38 cellular contexts compared by ENCODE assay signal in genomic region chr4:118271788-118272187, GRCh38.
"Had no signal": no experiment of that assay in that cellular context is flagged by ENCODE, and none has a peak within 500 bp of the region (broad histone marks: within the 10 kb centered on the region; RNA-seq: fewer than 3 reads in every experiment).

No MANE protein-coding gene starts in this region.

- DNase-seq: activated CD4-positive, alpha-beta memory T cell treated with anti-CD3 and anti-CD28 coated beads, Interleukin-2, amount 10 ng/mL, durations not matched to agents 7 days and 5 days; activated CD4-positive, alpha-beta T cell treated with anti-CD3 and anti-CD28 coated beads for 1 hour; activated CD4-positive, alpha-beta T cell treated with anti-CD3 and anti-CD28 coated beads for 36 hours; activated CD4-positive, alpha-beta T cell treated with anti-CD3 and anti-CD28 coated beads for 48 hours; activated CD4-positive, alpha-beta T cell treated with anti-CD3 and anti-CD28 coated beads, Interleukin-2, amount 10 ng/mL, durations not matched to agents 7 days and 5 days; activated CD4-positive, alpha-beta T cell treated with anti-CD3 and anti-CD28 coated beads, Interleukin-2, amount 50 U/mL, for 48 hours; activated CD4-positive, CD25-positive, alpha-beta regulatory T cell; activated CD8-positive, alpha-beta memory T cell treated with anti-CD3 and anti-CD28 coated beads for 24 hours; activated CD8-positive, alpha-beta memory T cell treated with anti-CD3 and anti-CD28 coated beads, Interleukin-2, amount 10 ng/mL, durations not matched to agents 7 days and 5 days; activated CD8-positive, alpha-beta memory T cell treated with anti-CD3 and anti-CD28 coated beads, Interleukin-2, amount 50 U/mL, for 48 hours; activated CD8-positive, alpha-beta T cell treated with anti-CD3 and anti-CD28 coated beads, Interleukin-2, amount 10 ng/mL, durations not matched to agents 7 days and 5 days; activated effector memory CD4-positive, alpha-beta T cell treated with Interleukin-2 at 50 U/mL for 16 hours; activated gamma-delta T cell; activated naive CD4-positive, alpha-beta T cell treated with anti-CD3 and anti-CD28 coated beads, Interleukin-2, amount 10 ng/mL, durations not matched to agents 7 days and 5 days; activated naive CD4-positive, alpha-beta T cell treated with Interleukin-2 at 50 U/mL for 16 hours; activated naive CD8-positive, alpha-beta T cell treated with anti-CD3 and anti-CD28 coated beads, Interleukin-2, amount 10 ng/mL, durations not matched to agents 7 days and 5 days; activated naive CD8-positive, alpha-beta T cell treated with anti-CD3 and anti-CD28 coated beads, Interleukin-2, amount 50 U/mL, for 24 hours; activated T-cell treated with anti-CD3 and anti-CD28 coated beads, Interleukin-2, amount 50 U/mL, for 24 hours; activated T-cell treated with anti-CD3 and anti-CD28 coated beads, Interleukin-2, amount 50 U/mL, for 48 hours; amygdala; anterior cingulate cortex; caudate nucleus; cerebellar nuclear complex; T-helper 2 cell; T-helper 9 cell had no signal

- H3K4me3 Mint-ChIP-seq: activated CD4-positive, alpha-beta memory T cell treated with anti-CD3 and anti-CD28 coated beads, Interleukin-2, amount 10 ng/mL, durations not matched to agents 7 days and 5 days; activated CD4-positive, alpha-beta T cell treated with anti-CD3 and anti-CD28 coated beads for 36 hours; activated CD4-positive, alpha-beta T cell treated with anti-CD3 and anti-CD28 coated beads, Interleukin-2, amount 10 ng/mL, durations not matched to agents 7 days and 5 days; activated CD8-positive, alpha-beta memory T cell treated with anti-CD3 and anti-CD28 coated beads, Interleukin-2, amount 10 ng/mL, durations not matched to agents 7 days and 5 days; activated CD8-positive, alpha-beta T cell treated with anti-CD3 and anti-CD28 coated beads, Interleukin-2, amount 10 ng/mL, durations not matched to agents 7 days and 5 days; activated naive CD4-positive, alpha-beta T cell treated with anti-CD3 and anti-CD28 coated beads, Interleukin-2, amount 10 ng/mL, durations not matched to agents 7 days and 5 days; activated naive CD4-positive, alpha-beta T cell treated with anti-CD3 and anti-CD28 coated beads, Interleukin-2, amount 50 U/mL, for 24 hours; activated naive CD8-positive, alpha-beta T cell; activated naive CD8-positive, alpha-beta T cell treated with anti-CD3 and anti-CD28 coated beads, Interleukin-2, amount 10 ng/mL, durations not matched to agents 7 days and 5 days; activated naive CD8-positive, alpha-beta T cell treated with anti-CD3 and anti-CD28 coated beads, Interleukin-2, amount 50 U/mL, for 24 hours; activated T-cell treated with anti-CD3 and anti-CD28 coated beads, Interleukin-2, amount 50 U/mL, for 24 hours; brain; central memory CD8-positive, alpha-beta T cell; T-helper 1 cell treated with Interleukin-12 subunit alpha and Interleukin-12 subunit beta and Interleukin-4 antibody, amounts not matched to agents 30 μg/mL and 1 μg/mL, for 36 hours; T-helper 2 cell treated with Interferon-gamma antibody and Interleukin-4, amounts not matched to agents 5 μg/mL and 100 μg/mL, for 36 hours had no signal

- H3K9me3 ChIP-seq: ascending aorta had no signal

- H3K27me3 ChIP-seq: ascending aorta had no signal

- H3K4me3 ChIP-seq: ascending aorta, cardiac muscle cell had no signal

- H3K4me1 ChIP-seq: ascending aorta had no signal

- H3K27ac ChIP-seq: ascending aorta, cardiac muscle cell, VCaP had no signal

- H3K9me3 Mint-ChIP-seq: activated CD4-positive, alpha-beta memory T cell treated with anti-CD3 and anti-CD28 coated beads, Interleukin-2, amount 10 ng/mL, durations not matched to agents 7 days and 5 days; activated CD4-positive, alpha-beta T cell treated with anti-CD3 and anti-CD28 coated beads, Interleukin-2, amount 10 ng/mL, durations not matched to agents 7 days and 5 days; activated naive CD4-positive, alpha-beta T cell treated with anti-CD3 and anti-CD28 coated beads, Interleukin-2, amount 10 ng/mL, durations not matched to agents 7 days and 5 days; activated naive CD4-positive, alpha-beta T cell treated with anti-CD3 and anti-CD28 coated beads, Interleukin-2, amount 50 U/mL, for 24 hours; activated naive CD8-positive, alpha-beta T cell treated with anti-CD3 and anti-CD28 coated beads, Interleukin-2, amount 10 ng/mL, durations not matched to agents 7 days and 5 days; activated naive CD8-positive, alpha-beta T cell treated with anti-CD3 and anti-CD28 coated beads, Interleukin-2, amount 50 U/mL, for 24 hours; activated T-cell treated with anti-CD3 and anti-CD28 coated beads, Interleukin-2, amount 50 U/mL, for 24 hours; activated T-helper 2 cell treated with anti-CD3 and anti-CD28 coated beads, Interferon-gamma antibody, Interleukin-2, Interleukin-4, amounts not matched to agents 10 μg/mL and 5 μg/mL and 100 μg/mL, durations not matched to agents 14 hours and 24 hours and 36 hours; central memory CD8-positive, alpha-beta T cell; T-helper 1 cell treated with Interleukin-12 subunit alpha and Interleukin-12 subunit beta and Interleukin-4 antibody, amounts not matched to agents 30 μg/mL and 1 μg/mL, for 36 hours; T-helper 2 cell treated with Interferon-gamma antibody and Interleukin-4, amounts not matched to agents 5 μg/mL and 100 μg/mL, for 36 hours had no signal

- H3K36me3 Mint-ChIP-seq: activated CD8-positive, alpha-beta memory T cell treated with anti-CD3 and anti-CD28 coated beads, Interleukin-2, amount 10 ng/mL, durations not matched to agents 7 days and 5 days; activated naive CD4-positive, alpha-beta T cell treated with anti-CD3 and anti-CD28 coated beads, Interleukin-2, amount 10 ng/mL, durations not matched to agents 7 days and 5 days; activated naive CD4-positive, alpha-beta T cell treated with anti-CD3 and anti-CD28 coated beads, Interleukin-2, amount 50 U/mL, for 24 hours; activated naive CD8-positive, alpha-beta T cell; activated naive CD8-positive, alpha-beta T cell treated with anti-CD3 and anti-CD28 coated beads, Interleukin-2, amount 10 ng/mL, durations not matched to agents 7 days and 5 days; brain had no signal

- H3K36me3 ChIP-seq: ascending aorta, cardiac muscle cell had no signal

- H3K4me1 Mint-ChIP-seq: activated CD8-positive, alpha-beta memory T cell treated with anti-CD3 and anti-CD28 coated beads, Interleukin-2, amount 10 ng/mL, durations not matched to agents 7 days and 5 days; brain; central memory CD8-positive, alpha-beta T cell had no signal

- ATAC-seq: activated CD4-positive, alpha-beta T cell treated with anti-CD3 and anti-CD28 coated beads for 36 hours; activated CD4-positive, CD25-positive, alpha-beta regulatory T cell treated with anti-CD3 and anti-CD28 coated beads, Interleukin-2, amount 50 U/mL, for 24 hours; activated CD8-positive, alpha-beta memory T cell treated with anti-CD3 and anti-CD28 coated beads, Interleukin-2, amount 10 ng/mL, durations not matched to agents 7 days and 5 days; activated CD8-positive, alpha-beta T cell treated with anti-CD3 and anti-CD28 coated beads, Interleukin-2, amount 10 ng/mL, durations not matched to agents 7 days and 5 days; activated naive CD8-positive, alpha-beta T cell treated with anti-CD3 and anti-CD28 coated beads, Interleukin-2, amount 50 U/mL, for 24 hours had no signal

- FAIRE-seq: bronchial epithelial cell, TTC549 had no signal

- H3K27ac Mint-ChIP-seq: activated CD4-positive, alpha-beta memory T cell treated with anti-CD3 and anti-CD28 coated beads, Interleukin-2, amount 10 ng/mL, durations not matched to agents 7 days and 5 days; activated CD4-positive, alpha-beta T cell treated with anti-CD3 and anti-CD28 coated beads for 36 hours; activated CD4-positive, alpha-beta T cell treated with anti-CD3 and anti-CD28 coated beads, Interleukin-2, amount 10 ng/mL, durations not matched to agents 7 days and 5 days; activated CD8-positive, alpha-beta memory T cell treated with anti-CD3 and anti-CD28 coated beads, Interleukin-2, amount 10 ng/mL, durations not matched to agents 7 days and 5 days; activated CD8-positive, alpha-beta T cell treated with anti-CD3 and anti-CD28 coated beads, Interleukin-2, amount 10 ng/mL, durations not matched to agents 7 days and 5 days; activated naive CD4-positive, alpha-beta T cell treated with anti-CD3 and anti-CD28 coated beads, Interleukin-2, amount 10 ng/mL, durations not matched to agents 7 days and 5 days; activated naive CD4-positive, alpha-beta T cell treated with anti-CD3 and anti-CD28 coated beads, Interleukin-2, amount 50 U/mL, for 24 hours; activated naive CD8-positive, alpha-beta T cell; activated naive CD8-positive, alpha-beta T cell treated with anti-CD3 and anti-CD28 coated beads, Interleukin-2, amount 10 ng/mL, durations not matched to agents 7 days and 5 days; activated naive CD8-positive, alpha-beta T cell treated with anti-CD3 and anti-CD28 coated beads, Interleukin-2, amount 50 U/mL, for 24 hours; activated T-cell treated with anti-CD3 and anti-CD28 coated beads, Interleukin-2, amount 50 U/mL, for 24 hours; activated T-helper 2 cell treated with anti-CD3 and anti-CD28 coated beads, Interferon-gamma antibody, Interleukin-2, Interleukin-4, amounts not matched to agents 10 μg/mL and 5 μg/mL and 100 μg/mL, durations not matched to agents 14 hours and 24 hours and 36 hours; brain; T-helper 1 cell treated with Interleukin-12 subunit alpha and Interleukin-12 subunit beta and Interleukin-4 antibody, amounts not matched to agents 30 μg/mL and 1 μg/mL, for 36 hours; T-helper 2 cell treated with Interferon-gamma antibody and Interleukin-4, amounts not matched to agents 5 μg/mL and 100 μg/mL, for 36 hours had no signal

- H3K27me3 Mint-ChIP-seq: activated naive CD8-positive, alpha-beta T cell; central memory CD8-positive, alpha-beta T cell had no signal
